Comparison of ENCODE assay signal across 29 cellular contexts in genomic region chr20:58005581-58006345, GRCh38.
"Had no signal": no experiment of that assay in that cellular context is flagged by ENCODE, and none has a peak within 500 bp of the region (broad histone marks: within the 10 kb centered on the region; RNA-seq: fewer than 3 reads in every experiment).

No MANE protein-coding gene starts in this region.

- H3K9ac ChIP-seq: KMS-11 had no signal

- H3K27me3 ChIP-seq: brain microvascular endothelial cell, Peyer's patch had no signal

- H3K9me3 ChIP-seq: Peyer's patch had no signal

- H3K4me2 ChIP-seq: KMS-11 had no signal

- H3K36me3 ChIP-seq: brain microvascular endothelial cell, Peyer's patch had no signal

- H3K27ac ChIP-seq: brain microvascular endothelial cell, KMS-11, Peyer's patch, VCaP had no signal

- H3K4me1 ChIP-seq: Peyer's patch had no signal

- H3K4me3 ChIP-seq: Peyer's patch had no signal

- DNase-seq: activated B cell treated with CpG ODN at 0.5 μM for 24 hours; activated CD4-positive, alpha-beta memory T cell treated with anti-CD3 and anti-CD28 coated beads, Interleukin-2, amount 10 ng/mL, durations not matched to agents 7 days and 5 days; activated CD4-positive, alpha-beta T cell treated with anti-CD3 and anti-CD28 coated beads for 48 hours; activated CD4-positive, CD25-positive, alpha-beta regulatory T cell treated with anti-CD3 and anti-CD28 coated beads, Interleukin-2, amount 50 U/mL, for 72 hours; activated naive CD4-positive, alpha-beta T cell treated with anti-CD3 and anti-CD28 coated beads, Interleukin-2, amount 50 U/mL, for 16 hours; activated naive CD8-positive, alpha-beta T cell treated with anti-CD3 and anti-CD28 coated beads for 36 hours; activated T-cell treated with anti-CD3 and anti-CD28 coated beads, Interleukin-2, amount 50 U/mL, for 24 hours; amniotic stem cell; brain microvascular endothelial cell; central memory CD4-positive, alpha-beta T cell; MM.1S; MV-4-11; NCI-H1092; NCI-H1694 treated with DMSO at 0.1 percent for 48 hours; NCI-H2029; NCI-H345; NCI-H524 treated with DMSO at 0.1 percent for 48 hours; NCI-H748 treated with DMSO at 0.1 percent for 48 hours; NK-92 treated with Interleukin-12 subunit alpha and Interleukin-12 subunit beta, amount 100 ng/mL, for 24 hours; PC-3; RPMI8226; SIG-M5; SW 1271; T-helper 1 cell; T-helper 2 cell; T-helper 9 cell had no signal
